Comparison of ENCODE assay signal across 9 cellular contexts in genomic region chr15:65285291-65286068, GRCh38. TPM values are rescaled to one million over a fixed set of nuclear protein-coding genes. Genes with fewer than 3 reads are reported as not detected.
DNase-seq lines count a peak whose midpoint lies in the region; ATAC-seq, FAIRE-seq and TF ChIP-seq lines count a peak whose summit lies in the region.
"Had no signal": no experiment of that assay in that cellular context is flagged by ENCODE, and none has a peak within 500 bp of the region (broad histone marks: within the 10 kb centered on the region; RNA-seq: fewer than 3 reads in every experiment).

No MANE protein-coding gene starts in this region.

- CTCF ChIA-PET in IMR-90 (lab: Yijun Ruan, JAX) = interaction anchor here (0.7 to 0.8 kb wide), 2 partner anchors 13 to 406 kb away, joined by 4 to 6 read pairs; no protein-coding TSS in a partner anchor

- H3K9ac ChIP-seq in IMR-90 (ENCODE audit: low read depth, low read length) = peak overlapping the region; percentile 48
- peak overlapping the region; percentile 82 for H3K9ac ChIP-seq in muscle layer of colon (ENCODE audit: low read length)

- TF ChIP-seq CTCF in IMR-90 (conservative IDR thresholded peaks at IDR 0.05; ENCODE audit: low read depth, low read length) (no peak), bronchial epithelial cell (IDR thresholded peaks at IDR 0.05; ENCODE audit: insufficient read depth, low read length, severe bottlenecking) (no peak)

- H3K27ac ChIP-seq in ACC112 (ENCODE audit: low read depth, low read length) = no peak overlapping the region
- H3K27ac ChIP-seq in IMR-90 (ENCODE audit: insufficient read depth, low read length) = peak overlapping the region; percentile 14
- peak overlapping the region; percentile 91 for H3K27ac ChIP-seq in muscle layer of colon (ENCODE audit: low read depth, low read length)

- H3K14ac ChIP-seq in IMR-90 (replicated peaks; ENCODE audit: low read depth, low read length) = peak overlapping the region; percentile 15

- dilution Hi-C loops in IMR-90 (cut with HindIII; ENCODE audit: low sequenced_read_pairs, unreplicated experiment) = no loop called here

- peaks cover 3% of the 10 kb centered on the region; the same call in 1 of the 2 replicates for H3K9me1 ChIP-seq in IMR-90 (ENCODE audit: insufficient read depth, low read length)

- H4K5ac ChIP-seq in IMR-90 (ENCODE audit: low read depth, low read length) = peak overlapping the region; percentile 76

- H3K9me3 ChIP-seq in IMR-90 (ENCODE audit: control insufficient read depth, insufficient read depth, low read length) = no peaks in the 10 kb centered on the region
- no peaks in the 10 kb centered on the region for H3K9me3 ChIP-seq in muscle layer of colon (ENCODE audit: low read length)

- WGBS in IMR-90 (ENCODE audit: extremely low coverage in 2 of 2, insufficient read length in 1 of 2), 2 experiments = 0% methylated on average over 1 of the region's 10 CpGs; no CpG with 5 or more reads in 1 of the 2 experiments

- ATAC-seq in IMR-90 (ENCODE audit: low read depth) (peak; percentile 19; the same call in 1 of the 2 replicates), HG02870 (IDR thresholded peaks at IDR 0.05; ENCODE audit: unreplicated experiment) (no peak), GM21526 (IDR thresholded peaks at IDR 0.05; ENCODE audit: low FRiP score, unreplicated experiment) (no peak)

- peaks cover 0 to 21% of the 10 kb centered on the region in 2 experiments; a peak in 3 of 4 replicates for H3K79me1 ChIP-seq in IMR-90 (ENCODE audit: low read depth in 1 of 2, low read length in 2 of 2)

- H3K4me1 ChIP-seq in ACC112 (ENCODE audit: control insufficient read depth, insufficient read depth, low read length, unreplicated experiment) = peaks cover 5% of the 10 kb centered on the region
- peaks cover 11% of the 10 kb centered on the region for H3K4me1 ChIP-seq in IMR-90 (ENCODE audit: control insufficient read depth, insufficient read depth, low read length)
- H3K4me1 ChIP-seq in muscle layer of colon (ENCODE audit: insufficient read depth, low read length) = peaks cover 25% of the 10 kb centered on the region

- no peak for TF ChIP-seq RAD21 in IMR-90 (IDR thresholded peaks at IDR 0.05; ENCODE audit: low read length)

- H2BK120ac ChIP-seq in IMR-90 (ENCODE audit: low read depth, low read length) = no peak overlapping the region

- H2AK5ac ChIP-seq in IMR-90 (ENCODE audit: low read depth, low read length) = 0 out of 2 replicates have a peak overlapping the region, but pooled peaks have one; percentile 6

- H3K4me2 ChIP-seq in IMR-90 (ENCODE audit: low read depth, low read length) = peak overlapping the region; percentile 94

- peak overlapping the region; percentile 78 for H3K18ac ChIP-seq in IMR-90 (ENCODE audit: low read depth, low read length)

- no TSS peak for BruUV-seq in IMR-90 (replicated peaks; lab: Mats Ljungman, UMichigan)

- H3K27me3 ChIP-seq in ACC112 (ENCODE audit: insufficient read depth, low read length) = no peaks in the 10 kb centered on the region
- H3K27me3 ChIP-seq in IMR-90 (ENCODE audit: control insufficient read depth, insufficient read depth, low read length) = peaks cover 4% of the 10 kb centered on the region
- no peaks in the 10 kb centered on the region for H3K27me3 ChIP-seq in bronchial epithelial cell (ENCODE audit: control insufficient read depth, insufficient read depth, low read length)
- no peaks in the 10 kb centered on the region for H3K27me3 ChIP-seq in muscle layer of colon (ENCODE audit: control insufficient read depth in 1 of 2, insufficient read depth in 2 of 2, low read length in 2 of 2)

- no peaks in the 10 kb centered on the region for H3K79me2 ChIP-seq in ACC112 (ENCODE audit: control insufficient read depth, insufficient read depth, low read length, unreplicated experiment)

- peak overlapping the region; percentile 10 for H2AK9ac ChIP-seq in IMR-90 (replicated peaks; ENCODE audit: low read depth, low read length, poor library complexity)

- H4K20me1 ChIP-seq in IMR-90 (ENCODE audit: insufficient read depth, low read length) = no peaks in the 10 kb centered on the region

- POLR2A ChIA-PET in IMR-90 (lab: Charles Lee; ENCODE audit: unreplicated experiment) = interaction anchor here (0.6 to 2.0 kb wide), 2 partner anchors 19 to 1426 kb away, joined by 4 to 6 read pairs; partner anchors contain the start of gene RNU5B-1

- peak overlapping the region; percentile 32 to 34; a peak in 3 of 4 replicates for H4K8ac ChIP-seq in IMR-90 (ENCODE audit: low read depth in 2 of 2, low read length in 2 of 2)

- FAIRE-seq in bronchial epithelial cell (lab: Jason Lieb, UNC) = no peak

- peak overlapping the region; percentile 42 for H3K4ac ChIP-seq in IMR-90 (ENCODE audit: low read depth, low read length)

- H3K36me3 ChIP-seq in ACC112 (ENCODE audit: insufficient read depth, low read length) (no peaks in the 10 kb centered on the region), IMR-90 (ENCODE audit: control insufficient read depth, insufficient read depth, low read length) (no peaks in the 10 kb centered on the region), bronchial epithelial cell (ENCODE audit: control insufficient read depth, insufficient read depth, low read length) (no peaks in the 10 kb centered on the region), muscle layer of colon (ENCODE audit: insufficient read depth, low read length) (no peaks in the 10 kb centered on the region)

- in situ Hi-C loops in IMR-90 (cut with MboI; ENCODE audit: low sequenced_read_pairs) = no loop called here

- H2AFZ ChIP-seq in ACC112 (ENCODE audit: low read length, unreplicated experiment) (peak overlapping the region; percentile 61), IMR-90 (replicated peaks; ENCODE audit: low read length, poor library complexity) (peak overlapping the region; percentile 98)

- H3K23ac ChIP-seq in IMR-90 (ENCODE audit: low read depth, low read length) = peak overlapping the region; percentile 80

- peak overlapping the region; percentile 18; the same call in 1 of the 2 replicates for H4K91ac ChIP-seq in IMR-90 (ENCODE audit: insufficient read depth, low read depth, low read length)

- DNase-seq in IMR-90 (peak; percentile 58), bronchial epithelial cell (ENCODE audit: low read depth) (no peak), NCI-H1436 (lab: John Stamatoyannopoulos, UW) (no peak), anterior cingulate cortex (lab: John Stamatoyannopoulos, UW) (no peak)

- TF ChIP-seq POLR2A in IMR-90 (IDR thresholded peaks at IDR 0.05; ENCODE audit: low read depth, low read length) = no peak

- H2BK5ac ChIP-seq in IMR-90 (ENCODE audit: low read depth, low read length, poor library complexity, severe bottlenecking) = peak overlapping the region; percentile 48

- no peak overlapping the region for H2BK20ac ChIP-seq in IMR-90 (ENCODE audit: low read depth, low read length)

- H2BK15ac ChIP-seq in IMR-90 (ENCODE audit: low read depth, low read length) = no peak overlapping the region

- peak overlapping the region; percentile 91 for H3K4me3 ChIP-seq in ACC112 (ENCODE audit: low read depth, low read length)
- peak overlapping the region; percentile 84 for H3K4me3 ChIP-seq in IMR-90 (ENCODE audit: insufficient read depth, low read depth, low read length)
- H3K4me3 ChIP-seq in bronchial epithelial cell (ENCODE audit: low read depth, low read length) = peak overlapping the region; percentile 71
- peak overlapping the region; percentile 86 to 88 for H3K4me3 ChIP-seq in muscle layer of colon (ENCODE audit: low read depth in 1 of 2, low read length in 2 of 2)

- H3K56ac ChIP-seq in IMR-90 (ENCODE audit: extremely low read depth, insufficient read depth, low read length) = no peak overlapping the region

- intact Hi-C loops in IMR-90 (cut with micrococcal nuclease) = no loop called here

TF ChIP-seq in IMR-90, 13 proteins besides CTCF, POLR2A, EP300 and RAD21 (continues in another document):
- TF ChIP-seq SMC3 (IDR thresholded peaks at IDR 0.05; ENCODE audit: low read depth, low read length) = no peak
- TF ChIP-seq USF2 (IDR thresholded peaks at IDR 0.05; ENCODE audit: low read depth, low read length) = no peak
- TF ChIP-seq FOS (IDR thresholded peaks at IDR 0.05; ENCODE audit: low read depth, low read length) = no peak
- no peak for TF ChIP-seq NFE2L2 (IDR thresholded peaks at IDR 0.05; ENCODE audit: low read depth, low read length)
- TF ChIP-seq BHLHE40 (IDR thresholded peaks at IDR 0.05; ENCODE audit: low read depth, low read length) = no peak
- no peak for TF ChIP-seq MAFK (IDR thresholded peaks at IDR 0.05; ENCODE audit: low read depth, low read length)
- TF ChIP-seq MAZ (IDR thresholded peaks at IDR 0.05; ENCODE audit: borderline replicate concordance, low read depth, low read length) = no peak
- TF ChIP-seq CHD1 (IDR thresholded peaks at IDR 0.05; ENCODE audit: low read depth, low read length) = no peak
- no peak for TF ChIP-seq RCOR1 (IDR thresholded peaks at IDR 0.05; ENCODE audit: insufficient replicate concordance, low read length)
- TF ChIP-seq CEBPB (IDR thresholded peaks at IDR 0.05; ENCODE audit: low read depth, low read length) = no peak
- no peak for TF ChIP-seq MXI1 (IDR thresholded peaks at IDR 0.05; ENCODE audit: borderline replicate concordance, low read depth, low read length)

RNA-seq across cellular contexts. Expression of gene PARP16, which starts 1.2 kb away (rescaled TPM):
- 1.3 and 1.7 TPM in 2 replicates for total RNA-seq in IMR-90 (2012; rRNA removed)
- 4.1 and 5.0 TPM in 2 replicates for polyA plus RNA-seq in IMR-90 (2012; rRNA removed)
- 3.2 and 4.1 TPM in 2 replicates for polyA plus RNA-seq in IMR-90 (2012; cell fraction: cytosol; rRNA removed)
- polyA plus RNA-seq in IMR-90 (2012; cell fraction: nucleus; rRNA removed; ENCODE audit: low replicate concordance) = 3.1 and 6.5 TPM in 2 replicates
- total RNA-seq in bronchial epithelial cell = 1.5 and 2.1 TPM in 2 replicates

RNA-seq across cellular contexts. Expression of gene RNU5A-1, which starts 10.4 kb away (rescaled TPM):
- total RNA-seq in IMR-90 (2012; rRNA removed) = not detected in 2 replicates
- not detected in 2 replicates for polyA plus RNA-seq in IMR-90 (2012; rRNA removed)
- polyA plus RNA-seq in IMR-90 (2012; cell fraction: cytosol; rRNA removed) = not detected in 2 replicates
- polyA plus RNA-seq in IMR-90 (2012; cell fraction: nucleus; rRNA removed; ENCODE audit: low replicate concordance) = not detected in 2 replicates
- total RNA-seq in bronchial epithelial cell = not detected in 2 replicates
- total RNA-seq: activated CD8-positive, alpha-beta memory T cell treated with anti-CD3 and anti-CD28 coated beads for 36 hours had no signal

RNA-seq across cellular contexts. Expression of gene RNU5B-1, which starts 19.0 kb away (rescaled TPM):
- not detected in 2 replicates for total RNA-seq in IMR-90 (2012; rRNA removed)
- not detected in 2 replicates for polyA plus RNA-seq in IMR-90 (2012; rRNA removed)
- not detected in 2 replicates for polyA plus RNA-seq in IMR-90 (2012; cell fraction: cytosol; rRNA removed)
- polyA plus RNA-seq in IMR-90 (2012; cell fraction: nucleus; rRNA removed; ENCODE audit: low replicate concordance) = not detected in 2 replicates
- total RNA-seq in bronchial epithelial cell = not detected in 2 replicates
- total RNA-seq: activated CD8-positive, alpha-beta memory T cell treated with anti-CD3 and anti-CD28 coated beads for 36 hours had no signal
